8 cellular contexts compared by ENCODE assay signal in genomic region chr13:39602277-39602613, GRCh38. TPM values are rescaled to one million over a fixed set of nuclear protein-coding genes. Genes with fewer than 3 reads are reported as not detected.
DNase-seq lines count a peak whose midpoint lies in the region; ATAC-seq and TF ChIP-seq lines count a peak whose summit lies in the region.

No MANE protein-coding gene starts in this region.

- CTCF ChIA-PET in CD8-positive, alpha-beta T cell (lab: Charles Lee), result interaction anchor here (1.4 to 2.9 kb wide), 2 partner anchors 10 to 14 kb away, joined by 3 to 10 read pairs; no protein-coding TSS in a partner anchor

- no peak for ATAC-seq in CD8-positive, alpha-beta T cell
- peak; percentile 26 for ATAC-seq in GM19455 (IDR thresholded peaks at IDR 0.05; ENCODE audit: unreplicated experiment)
- ATAC-seq in HG03460 (IDR thresholded peaks at IDR 0.05; ENCODE audit: unreplicated experiment), result peak; percentile 27

- H3K9me3 Mint-ChIP-seq in CD8-positive, alpha-beta T cell, result no peaks in the 10 kb centered on the region
- peaks cover 0 to 4% (median 0%) of the 10 kb centered on the region in 5 experiments for H3K9me3 Mint-ChIP-seq in brain

- H3K27ac Mint-ChIP-seq in CD8-positive, alpha-beta T cell, result no peak overlapping the region
- peak overlapping the region; percentile 34 to 97 (median 94) for H3K27ac Mint-ChIP-seq in brain

- no peak for DNase-seq in CD8-positive, alpha-beta T cell
- no peak for DNase-seq in NCI-H2196 (lab: John Stamatoyannopoulos, UW; ENCODE audit: unreplicated experiment)
- no peak for DNase-seq in hepatic stellate cell (ENCODE audit: low spot score)
- no peak for DNase-seq in NCI-H2029 (lab: John Stamatoyannopoulos, UW)

- H3K4me3 Mint-ChIP-seq in CD8-positive, alpha-beta T cell, result peak overlapping the region; percentile 65
- H3K4me3 Mint-ChIP-seq in brain, result peak overlapping the region; percentile 83 to 96 (median 90)

- H3K9me3 ChIP-seq in CD8-positive, alpha-beta T cell (ENCODE audit: low read length), result no peaks in the 10 kb centered on the region
- H3K9me3 ChIP-seq in mononuclear cell (ENCODE audit: low read depth, low read length), result no peaks in the 10 kb centered on the region

- intact Hi-C loops in CD8-positive, alpha-beta T cell (cut with DNase I, micrococcal nuclease), result no loop called here

- TF ChIP-seq CTCF in CD8-positive, alpha-beta T cell (IDR thresholded peaks at IDR 0.05), result no peak
- TF ChIP-seq CTCF in brain (conservative IDR thresholded peaks at IDR 0.05), result no peak

- POLR2A ChIA-PET in CD8-positive, alpha-beta T cell (lab: Charles Lee), result no interaction called here

- no peaks in the 10 kb centered on the region for H3K36me3 Mint-ChIP-seq in CD8-positive, alpha-beta T cell
- H3K36me3 Mint-ChIP-seq in brain, result peaks cover 8% of the 10 kb centered on the region

- peak overlapping the region; percentile 46 for H3K4me3 ChIP-seq in CD8-positive, alpha-beta T cell (ENCODE audit: low read depth, low read length)
- H3K4me3 ChIP-seq in mononuclear cell (ENCODE audit: low read length), result peak overlapping the region; percentile 33

- H3K4me1 Mint-ChIP-seq in CD8-positive, alpha-beta T cell (ENCODE audit: low read depth), result peaks cover 12% of the 10 kb centered on the region
- H3K4me1 Mint-ChIP-seq in brain, result peaks cover 65% of the 10 kb centered on the region

- no peak overlapping the region for H3K27ac ChIP-seq in CD8-positive, alpha-beta T cell (ENCODE audit: low read depth, low read length)

- H3K4me1 ChIP-seq in CD8-positive, alpha-beta T cell (ENCODE audit: insufficient read depth, low read length), result peaks cover 5% of the 10 kb centered on the region
- H3K4me1 ChIP-seq in mononuclear cell (ENCODE audit: insufficient read depth, low read length), result peaks cover 15% of the 10 kb centered on the region

- H3K27me3 Mint-ChIP-seq in CD8-positive, alpha-beta T cell (ENCODE audit: low read depth), result peaks cover 45% of the 10 kb centered on the region
- H3K27me3 Mint-ChIP-seq in brain, result peaks cover 9% of the 10 kb centered on the region

- no peaks in the 10 kb centered on the region for H3K36me3 ChIP-seq in CD8-positive, alpha-beta T cell (ENCODE audit: insufficient read depth, low read length)

- peaks cover 20% of the 10 kb centered on the region for H3K27me3 ChIP-seq in CD8-positive, alpha-beta T cell (ENCODE audit: insufficient read depth, low read length)
- H3K27me3 ChIP-seq in mononuclear cell (ENCODE audit: insufficient read depth, low read length), result peaks cover 47% of the 10 kb centered on the region

RNA-seq across cellular contexts. Expression of gene LHFPL6, which starts 0.7 kb away (rescaled TPM):
- not detected for total RNA-seq in CD8-positive, alpha-beta T cell
- polyA plus RNA-seq in brain (ENCODE audit: insufficient read depth, low read depth, low replicate concordance), result 26.4 TPM
- total RNA-seq in mononuclear cell, result 0.31 TPM

RNA-seq across cellular contexts. Expression of gene COG6, which starts 53.2 kb away (rescaled TPM):
- total RNA-seq in CD8-positive, alpha-beta T cell, result 10 to 100 TPM; 10.1 to 18.3 TPM
- 5.8 TPM for polyA plus RNA-seq in brain (ENCODE audit: insufficient read depth, low read depth, low replicate concordance)
- total RNA-seq in mononuclear cell, result 10.1 TPM
